In genomic region chr3:159941043-159941994, GRCh38 we compare ENCODE assay signal across 9 cellular contexts. TPM values are rescaled to one million over a fixed set of nuclear protein-coding genes. Genes with fewer than 3 reads are reported as not detected.
DNase-seq lines count a peak whose midpoint lies in the region; ATAC-seq and TF ChIP-seq lines count a peak whose summit lies in the region.
"Had no signal": no experiment of that assay in that cellular context is flagged by ENCODE, and none has a peak within 500 bp of the region (broad histone marks: within the 10 kb centered on the region; RNA-seq: fewer than 3 reads in every experiment).

No MANE protein-coding gene starts in this region.

- H3K56ac ChIP-seq in IMR-90 (ENCODE audit: extremely low read depth, insufficient read depth, low read length): no peak overlapping the region

- no peak overlapping the region for H4K91ac ChIP-seq in IMR-90 (ENCODE audit: insufficient read depth, low read depth, low read length)

- TF ChIP-seq CTCF in IMR-90 (conservative IDR thresholded peaks at IDR 0.05; ENCODE audit: low read depth, low read length) (no peak), epithelial cell of esophagus (IDR thresholded peaks at IDR 0.05; ENCODE audit: insufficient read depth, low read depth, low read length, missing control alignments) (no peak), colonic mucosa (IDR thresholded peaks at IDR 0.05) (no peak)

- peak; percentile 27 for DNase-seq in GM23248
- DNase-seq in IMR-90: peak; percentile 16
- peak; percentile 41 for DNase-seq in epithelial cell of esophagus (ENCODE audit: low read depth)
- no peak for DNase-seq in colonic mucosa
- DNase-seq in HuH-7.5 (ENCODE audit: low spot score): no peak
- DNase-seq in NCI-H510A (lab: John Stamatoyannopoulos, UW): no peak
- no peak for DNase-seq in ureter (ENCODE audit: low spot score)
- DNase-seq: amniotic stem cell had no signal

- H3K27me3 ChIP-seq in GM23248 (replicated peaks; ENCODE audit: insufficient read depth) (no peaks in the 10 kb centered on the region), IMR-90 (ENCODE audit: control insufficient read depth, insufficient read depth, low read length) (no peaks in the 10 kb centered on the region), colonic mucosa (no peaks in the 10 kb centered on the region)

- H4K5ac ChIP-seq in IMR-90 (ENCODE audit: low read depth, low read length): peak overlapping the region; percentile 36; the same call in 1 of the 2 replicates

- H2AK5ac ChIP-seq in IMR-90 (ENCODE audit: low read depth, low read length): peak overlapping the region; percentile 61

- dilution Hi-C loops in IMR-90 (cut with HindIII; ENCODE audit: low sequenced_read_pairs, unreplicated experiment): no loop called here

- H3K14ac ChIP-seq in IMR-90 (replicated peaks; ENCODE audit: low read depth, low read length): peak overlapping the region; percentile 12

- CTCF ChIA-PET in IMR-90 (lab: Yijun Ruan, JAX): no interaction called here

- intact Hi-C loops in IMR-90 (cut with micrococcal nuclease): no loop called here
- intact Hi-C loops in colonic mucosa (cut with DNase I): no loop called here

- peaks cover 26% of the 10 kb centered on the region for H3F3A ChIP-seq in GM23248 (ENCODE audit: insufficient read depth)

- no peak overlapping the region for H2AK9ac ChIP-seq in IMR-90 (replicated peaks; ENCODE audit: low read depth, low read length, poor library complexity)

- no peak overlapping the region for H3K9ac ChIP-seq in GM23248
- no peak overlapping the region for H3K9ac ChIP-seq in IMR-90 (ENCODE audit: low read depth, low read length)
- no peak overlapping the region for H3K9ac ChIP-seq in colonic mucosa (ENCODE audit: low read depth in 2 of 2, low read length in 2 of 2)

- H2BK15ac ChIP-seq in IMR-90 (ENCODE audit: low read depth, low read length): peak overlapping the region; percentile 16; the same call in 1 of the 3 replicates

- H3K36me3 ChIP-seq in GM23248 (ENCODE audit: low read depth): no peaks in the 10 kb centered on the region
- no peaks in the 10 kb centered on the region for H3K36me3 ChIP-seq in IMR-90 (ENCODE audit: control insufficient read depth, insufficient read depth, low read length)
- H3K36me3 ChIP-seq in colonic mucosa: no peaks in the 10 kb centered on the region

- H3K18ac ChIP-seq in IMR-90 (ENCODE audit: low read depth, low read length): peak overlapping the region; percentile 75; the same call in 1 of the 2 replicates

- no peaks in the 10 kb centered on the region for H3K9me3 ChIP-seq in GM23248 (ENCODE audit: low read depth)
- no peaks in the 10 kb centered on the region for H3K9me3 ChIP-seq in IMR-90 (ENCODE audit: control insufficient read depth, insufficient read depth, low read length)
- no peaks in the 10 kb centered on the region for H3K9me3 ChIP-seq in colonic mucosa

- ATAC-seq in GM18519 (IDR thresholded peaks at IDR 0.05; ENCODE audit: low FRiP score, unreplicated experiment) (peak; percentile 88), IMR-90 (ENCODE audit: low read depth) (peak; percentile 13; the same call in 1 of the 2 replicates)

- no peak overlapping the region for H3K27ac ChIP-seq in GM23248
- H3K27ac ChIP-seq in IMR-90 (ENCODE audit: insufficient read depth, low read length): no peak overlapping the region
- H3K27ac ChIP-seq in colonic mucosa: no peak overlapping the region

- in situ Hi-C loops in GM23248 (cut with MboI): no loop called here
- in situ Hi-C loops in IMR-90 (cut with MboI; ENCODE audit: low sequenced_read_pairs): no loop called here

- H3K79me2 ChIP-seq in GM23248 (ENCODE audit: insufficient read depth): no peaks in the 10 kb centered on the region

- H3K4me2 ChIP-seq in GM23248 (ENCODE audit: unreplicated experiment) (no peak overlapping the region), IMR-90 (ENCODE audit: low read depth, low read length) (no peak overlapping the region)

- POLR2A ChIA-PET in IMR-90 (lab: Charles Lee; ENCODE audit: unreplicated experiment): no interaction called here

- no peak for TF ChIP-seq POLR2A in IMR-90 (IDR thresholded peaks at IDR 0.05; ENCODE audit: low read depth, low read length)

- H3K79me1 ChIP-seq in IMR-90 (ENCODE audit: low read depth in 1 of 2, low read length in 2 of 2): no peaks in the 10 kb centered on the region

- peak overlapping the region in 1 of 2 experiments; percentile 60; a peak in 1 of 4 replicates for H4K8ac ChIP-seq in IMR-90 (ENCODE audit: low read depth in 2 of 2, low read length in 2 of 2)

- H2BK120ac ChIP-seq in IMR-90 (ENCODE audit: low read depth, low read length): peak overlapping the region; percentile 49; the same call in 1 of the 2 replicates

- no peak overlapping the region; the same call in 1 of the 2 replicates for H3K23ac ChIP-seq in IMR-90 (ENCODE audit: low read depth, low read length)

- H3K4me1 ChIP-seq in GM23248 (ENCODE audit: insufficient read depth): peaks cover 36% of the 10 kb centered on the region
- peaks cover 13% of the 10 kb centered on the region for H3K4me1 ChIP-seq in IMR-90 (ENCODE audit: control insufficient read depth, insufficient read depth, low read length)
- H3K4me1 ChIP-seq in colonic mucosa: no peaks in the 10 kb centered on the region

- peak overlapping the region; percentile 40 for H2BK5ac ChIP-seq in IMR-90 (ENCODE audit: low read depth, low read length, poor library complexity, severe bottlenecking)

- peak overlapping the region; percentile 38; the same call in 1 of the 2 replicates for H3K4ac ChIP-seq in IMR-90 (ENCODE audit: low read depth, low read length)

- H3K9me1 ChIP-seq in IMR-90 (ENCODE audit: insufficient read depth, low read length): no peaks in the 10 kb centered on the region; the same call in 1 of the 2 replicates

- no peak overlapping the region for H2AFZ ChIP-seq in GM23248
- no peak overlapping the region for H2AFZ ChIP-seq in IMR-90 (replicated peaks; ENCODE audit: low read length, poor library complexity)

- TF ChIP-seq RAD21 in IMR-90 (IDR thresholded peaks at IDR 0.05; ENCODE audit: low read length): no peak

- no TSS peak for BruUV-seq in IMR-90 (replicated peaks; lab: Mats Ljungman, UMichigan)

- H3K9me2 ChIP-seq in GM23248 (ENCODE audit: insufficient read depth): no peaks in the 10 kb centered on the region; the same call in 1 of the 2 replicates

- H3K4me3 ChIP-seq in GM23248 (no peak overlapping the region), IMR-90 (ENCODE audit: insufficient read depth, low read depth, low read length) (no peak overlapping the region), epithelial cell of esophagus (ENCODE audit: low read length) (no peak overlapping the region), colonic mucosa (no peak overlapping the region)

- H4K20me1 ChIP-seq in GM23248 (ENCODE audit: insufficient read depth): no peaks in the 10 kb centered on the region
- H4K20me1 ChIP-seq in IMR-90 (ENCODE audit: insufficient read depth, low read length): no peaks in the 10 kb centered on the region

- 60 to 65% methylated on average over 6 of the region's 6 CpGs for WGBS in GM23248 (ENCODE audit: low coverage in 1 of 2, low lambda C conversion rate in 2 of 2, missing lambda C conversion rate in 2 of 2), 2 experiments
- no CpG with 5 or more reads among the region's 6 CpGs for WGBS in IMR-90 (ENCODE audit: extremely low coverage in 2 of 2, insufficient read length in 1 of 2), 2 experiments

- peak overlapping the region; percentile 59; the same call in 1 of the 2 replicates for H2BK20ac ChIP-seq in IMR-90 (ENCODE audit: low read depth, low read length)

TF ChIP-seq in IMR-90, 13 proteins besides CTCF, POLR2A, EP300 and RAD21:
- TF ChIP-seq RFX5 (IDR thresholded peaks at IDR 0.05; ENCODE audit: low read depth, low read length): no peak
- TF ChIP-seq RCOR1 (IDR thresholded peaks at IDR 0.05; ENCODE audit: insufficient replicate concordance, low read length): no peak
- TF ChIP-seq ELK1 (IDR thresholded peaks at IDR 0.05; ENCODE audit: borderline replicate concordance, low read depth, low read length): no peak
- TF ChIP-seq MAZ (IDR thresholded peaks at IDR 0.05; ENCODE audit: borderline replicate concordance, low read depth, low read length): no peak
- no peak for TF ChIP-seq FOS (IDR thresholded peaks at IDR 0.05; ENCODE audit: low read depth, low read length)
- TF ChIP-seq MAFK (IDR thresholded peaks at IDR 0.05; ENCODE audit: low read depth, low read length): no peak
- no peak for TF ChIP-seq USF2 (IDR thresholded peaks at IDR 0.05; ENCODE audit: low read depth, low read length)
- no peak for TF ChIP-seq NFE2L2 (IDR thresholded peaks at IDR 0.05; ENCODE audit: low read depth, low read length)
- no peak for TF ChIP-seq CEBPB (IDR thresholded peaks at IDR 0.05; ENCODE audit: low read depth, low read length)
- no peak for TF ChIP-seq SMC3 (IDR thresholded peaks at IDR 0.05; ENCODE audit: low read depth, low read length)
- TF ChIP-seq BHLHE40 (IDR thresholded peaks at IDR 0.05; ENCODE audit: low read depth, low read length): no peak
- no peak for TF ChIP-seq CHD1 (IDR thresholded peaks at IDR 0.05; ENCODE audit: low read depth, low read length)

RNA-seq across cellular contexts. Expression of gene IL12A, which starts 47.3 kb away (rescaled TPM):
- 0.51 and 2.8 TPM in 2 replicates for total RNA-seq in GM23248 (2014; rRNA removed; shearing (Covaris generic))
- polyA plus RNA-seq in GM23248 (2016; fragmentation: Nextera tagmentation; extraction: Ambion mirVana): 1.6 and 2.2 TPM in 2 replicates
- 0.90 and 1.1 TPM in 2 replicates for total RNA-seq in IMR-90 (2012; rRNA removed)
- 2.9 and 5.3 TPM in 2 replicates for polyA plus RNA-seq in IMR-90 (2012; rRNA removed)
- 10.0 and 10.9 TPM in 2 replicates for polyA plus RNA-seq in IMR-90 (2012; cell fraction: cytosol; rRNA removed)
- polyA plus RNA-seq in IMR-90 (2012; cell fraction: nucleus; rRNA removed; ENCODE audit: low replicate concordance): 11.1 and 16.2 TPM in 2 replicates
- total RNA-seq in colonic mucosa: under 1 TPM; 0.25 to 0.69 TPM
- total RNA-seq in ureter: 1.1 TPM

Comparison
In these comparisons a context has a peak if more than half of its experiments do, and no peak if none do; other contexts are left out.
1. DNase-seq: peak in GM23248 (single experiment), IMR-90 (single experiment) and epithelial cell of esophagus (single experiment); none in colonic mucosa (single experiment), HuH-7.5 (single experiment), NCI-H510A (single experiment) and ureter (single experiment).